Comparison of ENCODE assay signal across 7 cellular contexts in genomic region chr6:24551139-24551538, GRCh38.
"Had no signal": no experiment of that assay in that cellular context is flagged by ENCODE, and none has a peak within 500 bp of the region (broad histone marks: within the 10 kb centered on the region; RNA-seq: fewer than 3 reads in every experiment).

No MANE protein-coding gene starts in this region.

- FAIRE-seq: H1, H54 had no signal

- H2AFZ ChIP-seq: GM23338 had no signal

- H3K4me2 ChIP-seq: GM23338 had no signal

- ATAC-seq: GM23338 had no signal

- H3K27ac ChIP-seq: HL-60 had no signal

- H3K4me3 ChIP-seq: GM23338 had no signal

- DNase-seq: H9, HCEC 1CT, KG1 had no signal
